Comparison of ENCODE assay signal across 1 cellular context in the genomic region with DNA sequence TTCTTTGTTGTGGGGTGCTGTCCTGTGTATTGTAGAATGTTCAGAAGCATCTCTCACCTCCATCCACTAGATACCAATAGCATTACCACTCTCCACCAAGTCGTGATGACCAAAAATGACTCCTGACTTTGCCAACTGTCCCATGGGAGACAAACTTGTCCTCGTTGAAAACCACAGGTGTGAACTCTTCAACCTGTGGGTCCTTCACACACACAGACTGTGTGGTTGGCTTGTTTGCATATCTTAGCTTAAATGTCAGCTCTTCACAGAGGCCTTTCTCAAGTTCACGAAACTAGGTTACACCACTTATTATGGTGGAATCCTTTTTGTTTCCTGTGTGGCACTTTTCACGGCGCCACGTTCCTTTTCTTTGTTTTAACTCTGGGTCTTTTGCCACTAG.
TF ChIP-seq lines count a peak whose summit lies in the region.

No MANE protein-coding gene starts in this region.

TF ChIP-seq in GM12878, 131 proteins besides CTCF, POLR2A, EP300 and RAD21:
- TF ChIP-seq EED (IDR thresholded peaks at IDR 0.05; ENCODE audit: low read depth) (no peak), NFXL1 (IDR thresholded peaks at IDR 0.05; ENCODE audit: borderline replicate concordance) (no peak), SMARCA5 (IDR thresholded peaks at IDR 0.05) (no peak), NR2F1 (conservative IDR thresholded peaks at IDR 0.05) (peak; percentile 60; the same call in 1 of the 2 replicates), CBFB (IDR thresholded peaks at IDR 0.05; ENCODE audit: low read depth) (no peak), ETV6 (conservative IDR thresholded peaks at IDR 0.05 in 1 of 2, IDR thresholded peaks at IDR 0.05 in 1 of 2; ENCODE audit: borderline replicate concordance in 1 of 2, low read depth in 1 of 2) (no peak), RUNX3 (IDR thresholded peaks at IDR 0.05; ENCODE audit: low read length) (peak; percentile 61; the same call in 1 of the 2 replicates), SMC3 (IDR thresholded peaks at IDR 0.05; ENCODE audit: borderline replicate concordance, low read length) (no peak), POU2F2 (IDR thresholded peaks at IDR 0.05; ENCODE audit: borderline replicate concordance, low read depth, low read length) (peak; percentile 64; the same call in 1 of the 3 replicates), MTA2 (IDR thresholded peaks at IDR 0.05; ENCODE audit: low read depth) (no peak), IKZF1 (conservative IDR thresholded peaks at IDR 0.05) (no peak; the same call in 1 of the 2 replicates), BRCA1 (IDR thresholded peaks at IDR 0.05; ENCODE audit: low read depth, low read length) (no peak), IKZF2 (IDR thresholded peaks at IDR 0.05) (peak in 1 of 2 experiments; percentile 28; a peak in 1 of 4 replicates), IRF4 (IDR thresholded peaks at IDR 0.05; ENCODE audit: low read depth, low read length) (no peak), MEF2B (IDR thresholded peaks at IDR 0.05; ENCODE audit: partially characterized antibody, poor library complexity, severe bottlenecking) (peak; percentile 83), MXI1 (IDR thresholded peaks at IDR 0.05; ENCODE audit: low read depth, low read length) (no peak), ZNF274 (IDR thresholded peaks at IDR 0.05; ENCODE audit: insufficient read depth, insufficient read length) (no peak), RBBP5 (conservative IDR thresholded peaks at IDR 0.05) (no peak), CHD4 (IDR thresholded peaks at IDR 0.05) (no peak), FOXK2 (IDR thresholded peaks at IDR 0.05) (no peak)
- TF ChIP-seq, protein P1, sequence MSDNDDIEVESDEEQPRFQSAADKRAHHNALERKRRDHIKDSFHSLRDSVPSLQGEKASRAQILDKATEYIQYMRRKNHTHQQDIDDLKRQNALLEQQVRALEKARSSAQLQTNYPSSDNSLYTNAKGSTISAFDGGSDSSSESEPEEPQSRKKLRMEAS (IDR thresholded peaks at IDR 0.05; ENCODE audit: low read depth, low read length), result no peak
- TF ChIP-seq, protein P2, sequence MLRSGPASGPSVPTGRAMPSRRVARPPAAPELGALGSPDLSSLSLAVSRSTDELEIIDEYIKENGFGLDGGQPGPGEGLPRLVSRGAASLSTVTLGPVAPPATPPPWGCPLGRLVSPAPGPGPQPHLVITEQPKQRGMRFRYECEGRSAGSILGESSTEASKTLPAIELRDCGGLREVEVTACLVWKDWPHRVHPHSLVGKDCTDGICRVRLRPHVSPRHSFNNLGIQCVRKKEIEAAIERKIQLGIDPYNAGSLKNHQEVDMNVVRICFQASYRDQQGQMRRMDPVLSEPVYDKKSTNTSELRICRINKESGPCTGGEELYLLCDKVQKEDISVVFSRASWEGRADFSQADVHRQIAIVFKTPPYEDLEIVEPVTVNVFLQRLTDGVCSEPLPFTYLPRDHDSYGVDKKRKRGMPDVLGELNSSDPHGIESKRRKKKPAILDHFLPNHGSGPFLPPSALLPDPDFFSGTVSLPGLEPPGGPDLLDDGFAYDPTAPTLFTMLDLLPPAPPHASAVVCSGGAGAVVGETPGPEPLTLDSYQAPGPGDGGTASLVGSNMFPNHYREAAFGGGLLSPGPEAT (IDR thresholded peaks at IDR 0.05; ENCODE audit: low read depth), result no peak
- TF ChIP-seq, protein P3, sequence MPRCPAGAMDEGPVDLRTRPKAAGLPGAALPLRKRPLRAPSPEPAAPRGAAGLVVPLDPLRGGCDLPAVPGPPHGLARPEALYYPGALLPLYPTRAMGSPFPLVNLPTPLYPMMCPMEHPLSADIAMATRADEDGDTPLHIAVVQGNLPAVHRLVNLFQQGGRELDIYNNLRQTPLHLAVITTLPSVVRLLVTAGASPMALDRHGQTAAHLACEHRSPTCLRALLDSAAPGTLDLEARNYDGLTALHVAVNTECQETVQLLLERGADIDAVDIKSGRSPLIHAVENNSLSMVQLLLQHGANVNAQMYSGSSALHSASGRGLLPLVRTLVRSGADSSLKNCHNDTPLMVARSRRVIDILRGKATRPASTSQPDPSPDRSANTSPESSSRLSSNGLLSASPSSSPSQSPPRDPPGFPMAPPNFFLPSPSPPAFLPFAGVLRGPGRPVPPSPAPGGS (IDR thresholded peaks at IDR 0.05; ENCODE audit: borderline replicate concordance, insufficient read depth, low read depth, low read length, poor library complexity, severe bottlenecking), result no peak
- TF ChIP-seq, protein P4, sequence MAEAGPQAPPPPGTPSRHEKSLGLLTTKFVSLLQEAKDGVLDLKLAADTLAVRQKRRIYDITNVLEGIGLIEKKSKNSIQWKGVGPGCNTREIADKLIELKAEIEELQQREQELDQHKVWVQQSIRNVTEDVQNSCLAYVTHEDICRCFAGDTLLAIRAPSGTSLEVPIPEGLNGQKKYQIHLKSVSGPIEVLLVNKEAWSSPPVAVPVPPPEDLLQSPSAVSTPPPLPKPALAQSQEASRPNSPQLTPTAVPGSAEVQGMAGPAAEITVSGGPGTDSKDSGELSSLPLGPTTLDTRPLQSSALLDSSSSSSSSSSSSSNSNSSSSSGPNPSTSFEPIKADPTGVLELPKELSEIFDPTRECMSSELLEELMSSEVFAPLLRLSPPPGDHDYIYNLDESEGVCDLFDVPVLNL (IDR thresholded peaks at IDR 0.05; ENCODE audit: low read depth, low read length), result no peak
- TF ChIP-seq, protein P5, sequence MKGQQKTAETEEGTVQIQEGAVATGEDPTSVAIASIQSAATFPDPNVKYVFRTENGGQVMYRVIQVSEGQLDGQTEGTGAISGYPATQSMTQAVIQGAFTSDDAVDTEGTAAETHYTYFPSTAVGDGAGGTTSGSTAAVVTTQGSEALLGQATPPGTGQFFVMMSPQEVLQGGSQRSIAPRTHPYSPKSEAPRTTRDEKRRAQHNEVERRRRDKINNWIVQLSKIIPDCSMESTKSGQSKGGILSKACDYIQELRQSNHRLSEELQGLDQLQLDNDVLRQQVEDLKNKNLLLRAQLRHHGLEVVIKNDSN (IDR thresholded peaks at IDR 0.05; ENCODE audit: borderline replicate concordance, extremely low read length, insufficient read depth, low read depth, low read length), result no peak
